In genomic region chr17:65565559-65565958, GRCh38 we compare ENCODE assay signal across 17 cellular contexts.
"Had no signal": no experiment of that assay in that cellular context is flagged by ENCODE, and none has a peak within 500 bp of the region (broad histone marks: within the 10 kb centered on the region; RNA-seq: fewer than 3 reads in every experiment).

No MANE protein-coding gene starts in this region.

- H3K27ac ChIP-seq: colonic mucosa, upper lobe of right lung, WERI-Rb-1 had no signal

- H3K4me3 Mint-ChIP-seq: activated naive CD4-positive, alpha-beta T cell treated with anti-CD3 and anti-CD28 coated beads, Interleukin-2, amount 50 U/mL, for 24 hours; activated T-cell treated with anti-CD3 and anti-CD28 coated beads, Interleukin-2, amount 50 U/mL, for 4 hours; natural killer cell had no signal

- H3K36me3 ChIP-seq: adrenal gland, colonic mucosa, ovary, upper lobe of right lung, WERI-Rb-1 had no signal

- H3K27me3 ChIP-seq: adrenal gland, colonic mucosa, ovary, testis, upper lobe of right lung had no signal

- H3K9me3 Mint-ChIP-seq: activated naive CD4-positive, alpha-beta T cell treated with anti-CD3 and anti-CD28 coated beads, Interleukin-2, amount 50 U/mL, for 24 hours; activated T-cell treated with anti-CD3 and anti-CD28 coated beads, Interleukin-2, amount 50 U/mL, for 4 hours; natural killer cell had no signal

- H3K36me3 Mint-ChIP-seq: activated naive CD4-positive, alpha-beta T cell treated with anti-CD3 and anti-CD28 coated beads, Interleukin-2, amount 50 U/mL, for 24 hours; natural killer cell had no signal

- ATAC-seq: activated T-cell treated with anti-CD3 and anti-CD28 coated beads, Interleukin-2, amount 50 U/mL, for 4 hours; natural killer cell; SK-N-SH treated with all-trans-retinoic acid at 6 μM for 48 hours; upper lobe of right lung had no signal

- H3K4me1 ChIP-seq: colonic mucosa had no signal

- H3K27ac Mint-ChIP-seq: activated naive CD4-positive, alpha-beta T cell treated with anti-CD3 and anti-CD28 coated beads, Interleukin-2, amount 50 U/mL, for 24 hours; natural killer cell had no signal

- H3K4me3 ChIP-seq: adrenal gland, colonic mucosa, ovary, testis, upper lobe of right lung had no signal

- H3K9me3 ChIP-seq: adrenal gland, colonic mucosa, ovary, testis, upper lobe of right lung had no signal

- DNase-seq: activated CD4-positive, alpha-beta T cell treated with anti-CD3 and anti-CD28 coated beads, Interleukin-2, amount 50 U/mL, for 48 hours; activated effector memory CD4-positive, alpha-beta T cell treated with Interleukin-2 at 50 U/mL for 16 hours; activated T-cell treated with anti-CD3 and anti-CD28 coated beads, Interleukin-2, amount 50 U/mL, for 4 hours; central memory CD4-positive, alpha-beta T cell; colonic mucosa; glutamatergic neuron; mesenchymal stem cell; natural killer cell; stimulated activated CD4-positive, alpha-beta T cell treated with anti-CD3 and anti-CD28 coated beads, Interleukin-4, amount 100 ng/mL, for 1 hour; stimulated activated naive CD4-positive, alpha-beta T cell; upper lobe of right lung had no signal
